Comparison of ENCODE assay signal across 14 cellular contexts in genomic region chr3:19967812-19968211, GRCh38. TPM values are rescaled to one million over a fixed set of nuclear protein-coding genes. Genes with fewer than 3 reads are reported as not detected.
"Had no signal": no experiment of that assay in that cellular context is flagged by ENCODE, and none has a peak within 500 bp of the region (broad histone marks: within the 10 kb centered on the region; RNA-seq: fewer than 3 reads in every experiment).

No MANE protein-coding gene starts in this region.

- H3K27me3 Mint-ChIP-seq: stimulated activated memory B cell treated with anti-CD40 and anti-IgM and Interleukin-4, amounts not matched to agents 10 μg/mL and 1 μg/mL and 100 μg/mL, for 72 hours had no signal

- H3K36me3 ChIP-seq: gastrocnemius medialis, tibial artery had no signal

- H3K27me3 ChIP-seq: gastrocnemius medialis, heart left ventricle, tibial artery had no signal

- H3K9me3 Mint-ChIP-seq: T-helper 1 cell treated with Interleukin-12 subunit alpha and Interleukin-12 subunit beta and Interleukin-4 antibody, amounts not matched to agents 30 μg/mL and 1 μg/mL, for 36 hours had no signal

- H3K27ac ChIP-seq: gastrocnemius medialis, heart left ventricle, tibial artery had no signal

- ATAC-seq: gastrocnemius medialis; heart left ventricle; stimulated activated memory B cell treated with anti-CD40 and anti-IgM and Interleukin-4, amounts not matched to agents 10 μg/mL and 1 μg/mL and 100 μg/mL, for 72 hours had no signal

- H3K27ac Mint-ChIP-seq: stimulated activated memory B cell treated with anti-CD40 and anti-IgM and Interleukin-4, amounts not matched to agents 10 μg/mL and 1 μg/mL and 100 μg/mL, for 72 hours; T-helper 1 cell treated with Interleukin-12 subunit alpha and Interleukin-12 subunit beta and Interleukin-4 antibody, amounts not matched to agents 30 μg/mL and 1 μg/mL, for 36 hours had no signal

- H3K9me3 ChIP-seq: gastrocnemius medialis, heart left ventricle, tibial artery had no signal

- DNase-seq: activated CD4-positive, alpha-beta T cell treated with anti-CD3 and anti-CD28 coated beads, Interleukin-2, amount 50 U/mL, for 4 hours; activated effector memory CD4-positive, alpha-beta T cell treated with anti-CD3 and anti-CD28 coated beads, Interleukin-2, amount 50 U/mL, for 16 hours; activated T-cell treated with anti-CD3 and anti-CD28 coated beads, Interleukin-2, amount 50 U/mL, for 1 hour; aorta; gastrocnemius medialis; heart left ventricle; posterior cingulate gyrus; tibial artery had no signal

- H3K4me3 ChIP-seq: gastrocnemius medialis, heart left ventricle, tibial artery had no signal

- H3K4me3 Mint-ChIP-seq: stimulated activated memory B cell treated with anti-CD40 and anti-IgM and Interleukin-4, amounts not matched to agents 10 μg/mL and 1 μg/mL and 100 μg/mL, for 72 hours; T-helper 1 cell treated with Interleukin-12 subunit alpha and Interleukin-12 subunit beta and Interleukin-4 antibody, amounts not matched to agents 30 μg/mL and 1 μg/mL, for 36 hours had no signal

RNA-seq across cellular contexts. Expression of gene EFHB, which starts 33.8 kb away (rescaled TPM):
- total RNA-seq: dermis microvascular lymphatic vessel endothelial cell, gastrocnemius medialis had no signal

RNA-seq across cellular contexts. Expression of gene PP2D1, which starts 44.3 kb away (rescaled TPM):
- total RNA-seq: aorta, bronchial epithelial cell, dermis microvascular lymphatic vessel endothelial cell, epithelial cell of proximal tubule, gastrocnemius medialis, heart left ventricle, lower leg skin had no signal
